In genomic region chr17:62062313-62062712, GRCh38 we compare ENCODE assay signal across 1 cellular context.
TF ChIP-seq lines count a peak whose summit lies in the region.

No MANE protein-coding gene starts in this region.

TF ChIP-seq in GM12878, 131 proteins besides CTCF, POLR2A, EP300 and RAD21 (continued from another document):
- TF ChIP-seq E2F8 (IDR thresholded peaks at IDR 0.05; ENCODE audit: low read depth, partially characterized antibody) (no peak), KDM1A (IDR thresholded peaks at IDR 0.05; ENCODE audit: borderline replicate concordance) (no peak), IKZF1 (conservative IDR thresholded peaks at IDR 0.05) (no peak), MTA2 (IDR thresholded peaks at IDR 0.05; ENCODE audit: low read depth) (0 out of 2 replicates have a peak, but pooled peaks have one; percentile 26)
- TF ChIP-seq, protein P1, sequence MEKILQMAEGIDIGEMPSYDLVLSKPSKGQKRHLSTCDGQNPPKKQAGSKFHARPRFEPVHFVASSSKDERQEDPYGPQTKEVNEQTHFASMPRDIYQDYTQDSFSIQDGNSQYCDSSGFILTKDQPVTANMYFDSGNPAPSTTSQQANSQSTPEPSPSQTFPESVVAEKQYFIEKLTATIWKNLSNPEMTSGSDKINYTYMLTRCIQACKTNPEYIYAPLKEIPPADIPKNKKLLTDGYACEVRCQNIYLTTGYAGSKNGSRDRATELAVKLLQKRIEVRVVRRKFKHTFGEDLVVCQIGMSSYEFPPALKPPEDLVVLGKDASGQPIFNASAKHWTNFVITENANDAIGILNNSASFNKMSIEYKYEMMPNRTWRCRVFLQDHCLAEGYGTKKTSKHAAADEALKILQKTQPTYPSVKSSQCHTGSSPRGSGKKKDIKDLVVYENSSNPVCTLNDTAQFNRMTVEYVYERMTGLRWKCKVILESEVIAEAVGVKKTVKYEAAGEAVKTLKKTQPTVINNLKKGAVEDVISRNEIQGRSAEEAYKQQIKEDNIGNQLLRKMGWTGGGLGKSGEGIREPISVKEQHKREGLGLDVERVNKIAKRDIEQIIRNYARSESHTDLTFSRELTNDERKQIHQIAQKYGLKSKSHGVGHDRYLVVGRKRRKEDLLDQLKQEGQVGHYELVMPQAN (conservative IDR thresholded peaks at IDR 0.05), result no peak
TF ChIP-seq in GM12878: peak in this region for 2.
